In genomic region chr21:33069994-33070811, GRCh38 we compare ENCODE assay signal across 8 cellular contexts. TPM values are rescaled to one million over a fixed set of nuclear protein-coding genes. Genes with fewer than 3 reads are reported as not detected.
DNase-seq lines count a peak whose midpoint lies in the region; ATAC-seq and TF ChIP-seq lines count a peak whose summit lies in the region.

TSS of gene OLIG1 (plus strand) at chr21:33070141. CDS start at chr21:33070247, 106 bp downstream.

- ATAC-seq in HG03159 (IDR thresholded peaks at IDR 0.05; ENCODE audit: unreplicated experiment) (peak; percentile 50), left colon (peak; percentile 79), HG02870 (IDR thresholded peaks at IDR 0.05; ENCODE audit: unreplicated experiment) (no peak)

- DNase-seq in CMK (ENCODE audit: low read depth) (peak; percentile 56), SJCRH30 (peak; percentile 49 to 63), cardiac fibroblast (ENCODE audit: low read depth in 2 of 2) (peak; percentile 16 to 19), left colon (peak in 1 of 2 donors; percentile 35), GM19240 (ENCODE audit: insufficient read length, low spot score) (no peak)
- DNase-seq in stimulated activated CD4-positive, alpha-beta T cell treated with anti-CD3 and anti-CD28 coated beads, Interleukin-4, amount 100 ng/mL, for 1 hour: peak; percentile 55

- no peak within 1 kb of the TSS; the same call in 1 of the 2 replicates for H3K27ac ChIP-seq in SJCRH30

- no peaks in the 10 kb centered on the region for H3K36me3 ChIP-seq in SJCRH30

- H3K4me3 ChIP-seq in SJCRH30 (peak within 1 kb of the TSS; percentile 56), cardiac fibroblast (replicated peaks in 1 of 2; ENCODE audit: low read depth in 2 of 2, low read length in 2 of 2) (no peak within 1 kb of the TSS)

- no peaks in the 10 kb centered on the region for H3K27me3 ChIP-seq in SJCRH30

- TF ChIP-seq CTCF in cardiac fibroblast (IDR thresholded peaks at IDR 0.05; ENCODE audit: low read depth, low read length): no peak

- intact Hi-C loops in left colon (cut with DNase I, micrococcal nuclease): no loop called here

- H3K4me1 ChIP-seq in SJCRH30: peaks cover 21% of the 10 kb centered on the region

- H3K9me3 ChIP-seq in SJCRH30 (replicated peaks): peaks cover 5% of the 10 kb centered on the region

RNA-seq across cellular contexts. Expression of gene OLIG1, which starts in this region (rescaled TPM):
- total RNA-seq in SJCRH30 (2014; rRNA removed; shearing (Covaris generic)): 2.9 and 3.3 TPM in 2 replicates
- total RNA-seq in left colon: not detected

Comparison
In these comparisons a context has a peak if more than half of its experiments do, and no peak if none do; other contexts are left out.
1. Peak in ATAC-seq in left colon; RNA of the gene not detected or under 1 TPM.